In genomic region chr15:53634517-53635106, GRCh38 we compare ENCODE assay signal across 30 cellular contexts.
"Had no signal": no experiment of that assay in that cellular context is flagged by ENCODE, and none has a peak within 500 bp of the region (broad histone marks: within the 10 kb centered on the region; RNA-seq: fewer than 3 reads in every experiment).

No MANE protein-coding gene starts in this region.

- ATAC-seq: activated CD4-positive, CD25-positive, alpha-beta regulatory T cell treated with anti-CD3 and anti-CD28 coated beads, Interleukin-2, amount 50 U/mL, for 24 hours; activated CD8-positive, alpha-beta T cell treated with anti-CD3 and anti-CD28 coated beads for 36 hours; activated naive CD4-positive, alpha-beta T cell treated with anti-CD3 and anti-CD28 coated beads, Interleukin-2, amount 50 U/mL, for 72 hours; activated T-cell treated with anti-CD3 and anti-CD28 coated beads, Interleukin-2, amount 50 U/mL, for 4 hours; effector memory CD8-positive, alpha-beta T cell; foreskin keratinocyte; gastrocnemius medialis; T-helper 17 cell had no signal

- DNase-seq: activated B cell treated with CpG ODN at 0.5 μM for 24 hours; activated CD4-positive, alpha-beta T cell treated with anti-CD3 and anti-CD28 coated beads for 48 hours; activated CD4-positive, alpha-beta T cell treated with anti-CD3 and anti-CD28 coated beads, Interleukin-2, amount 50 U/mL, for 1 hour; activated CD4-positive, alpha-beta T cell treated with anti-CD3 and anti-CD28 coated beads, Interleukin-2, amount 50 U/mL, for 48 hours; activated CD8-positive, alpha-beta memory T cell treated with anti-CD3 and anti-CD28 coated beads for 24 hours; activated CD8-positive, alpha-beta T cell treated with anti-CD3 and anti-CD28 coated beads for 36 hours; activated gamma-delta T cell; activated naive CD4-positive, alpha-beta T cell; activated naive CD4-positive, alpha-beta T cell treated with anti-CD3 and anti-CD28 coated beads, Interleukin-2, amount 10 ng/mL, durations not matched to agents 7 days and 5 days; activated naive CD8-positive, alpha-beta T cell treated with anti-CD3 and anti-CD28 coated beads, Interleukin-2, amount 10 ng/mL, durations not matched to agents 7 days and 5 days; activated T-cell treated with anti-CD3 and anti-CD28 coated beads, Interleukin-2, amount 50 U/mL, for 4 hours; central memory CD4-positive, alpha-beta T cell; cerebellar nuclear complex; colonic mucosa; dorsolateral prefrontal cortex; effector memory CD8-positive, alpha-beta T cell; erythroblast; foreskin keratinocyte; gastrocnemius medialis; glutamatergic neuron; T-helper 1 cell; T-helper 17 cell; T1000; WERI-Rb-1 had no signal

- H3K27me3 ChIP-seq: ascending aorta, breast epithelium, cardiac muscle cell, colonic mucosa, esophagus muscularis mucosa, foreskin keratinocyte, gastrocnemius medialis had no signal

- H3K27ac ChIP-seq: ascending aorta, breast epithelium, cardiac muscle cell, colonic mucosa, dorsolateral prefrontal cortex, esophagus muscularis mucosa, foreskin keratinocyte, gastrocnemius medialis, WERI-Rb-1 had no signal

- H3K4me3 ChIP-seq: ascending aorta, breast epithelium, cardiac muscle cell, colonic mucosa, dorsolateral prefrontal cortex, esophagus muscularis mucosa, gastrocnemius medialis had no signal

- H3K4me1 ChIP-seq: ascending aorta, breast epithelium, colonic mucosa, esophagus muscularis mucosa, foreskin keratinocyte, gastrocnemius medialis had no signal

- H3K9me3 ChIP-seq: colonic mucosa, gastrocnemius medialis had no signal

- H3K36me3 ChIP-seq: ascending aorta, breast epithelium, cardiac muscle cell, colonic mucosa, esophagus muscularis mucosa, gastrocnemius medialis, WERI-Rb-1 had no signal
